Comparison of ENCODE assay signal across 11 cellular contexts in genomic region chr22:22941831-22942510, GRCh38. TPM values are rescaled to one million over a fixed set of nuclear protein-coding genes. Genes with fewer than 3 reads are reported as not detected.
A peak's percentile ranks its signal among the peaks of the same experiment; 100 is the strongest.
DNase-seq lines count a peak whose midpoint lies in the region; ATAC-seq and TF ChIP-seq lines count a peak whose summit lies in the region.
"Had no signal": no experiment of that assay in that cellular context is flagged by ENCODE, and none has a peak within 500 bp of the region (broad histone marks: within the 10 kb centered on the region; RNA-seq: fewer than 3 reads in every experiment).

No MANE protein-coding gene starts in this region.

- H3K27me3 Mint-ChIP-seq in activated CD4-positive, alpha-beta memory T cell treated with anti-CD3 and anti-CD28 coated beads for 36 hours: peaks cover 3% of the 10 kb centered on the region
- H3K27me3 Mint-ChIP-seq in memory B cell: peaks cover 3% of the 10 kb centered on the region

- peaks cover 0 to 31% of the 10 kb centered on the region in 2 donors for H3K27me3 ChIP-seq in tibial artery

- peak; percentile 15 to 16 for DNase-seq in activated T-cell treated with anti-CD3 and anti-CD28 coated beads, Interleukin-2, amount 50 U/mL, for 48 hours
- no peak for DNase-seq in activated T-cell treated with anti-CD3 and anti-CD28 coated beads for 4 hours
- peak; percentile 6 for DNase-seq in activated CD4-positive, alpha-beta memory T cell treated with anti-CD3 and anti-CD28 coated beads for 36 hours
- peak in 1 of 2 donors; percentile 23 for DNase-seq in memory B cell (ENCODE audit: low spot score in 2 of 2)
- peak; percentile 16 to 35 for DNase-seq in tibial artery
- DNase-seq in RKO (ENCODE audit: low spot score): no peak
- DNase-seq in DMS79 treated with DMSO at 0.1 percent for 48 hours (lab: John Stamatoyannopoulos, UW): no peak
- DNase-seq in mucosa of descending colon: no peak

- H3K36me3 ChIP-seq in tibial artery (no peaks in the 10 kb centered on the region), mucosa of descending colon (ENCODE audit: low read depth) (no peaks in the 10 kb centered on the region)

- H3K4me3 ChIP-seq in tibial artery (no peak overlapping the region), mucosa of descending colon (no peak overlapping the region)
- H3K4me3 ChIP-seq: A549 had no signal

- H3K4me3 Mint-ChIP-seq in activated CD4-positive, alpha-beta memory T cell treated with anti-CD3 and anti-CD28 coated beads for 36 hours: no peak overlapping the region
- H3K4me3 Mint-ChIP-seq in memory B cell: no peak overlapping the region
- H3K4me3 Mint-ChIP-seq: activated T-helper 1 cell treated with anti-CD3 and anti-CD28 coated beads, Interleukin-12 subunit alpha, Interleukin-12 subunit beta, Interleukin-2, Interleukin-4 antibody, amounts not matched to agents 30 ng/mL and 10 ng/mL and 1 ng/mL, durations not matched to agents 14 hours and 24 hours and 36 hours had no signal

- H3K4me1 ChIP-seq in tibial artery (no peaks in the 10 kb centered on the region), mucosa of descending colon (ENCODE audit: low read depth) (no peaks in the 10 kb centered on the region)

- no peaks in the 10 kb centered on the region for H3K9me3 ChIP-seq in tibial artery
- H3K9me3 ChIP-seq in mucosa of descending colon: no peaks in the 10 kb centered on the region
- H3K9me3 ChIP-seq: A549 had no signal

- CTCF ChIA-PET in activated CD4-positive, alpha-beta memory T cell treated with anti-CD3 and anti-CD28 coated beads for 36 hours (lab: Charles Lee): interaction anchor here (0.6 to 5.2 kb wide), 20 partner anchors 8 to 232 kb away, joined by 3 to 44 read pairs (median 4); no protein-coding TSS in a partner anchor

- peaks cover 2% of the 10 kb centered on the region for H3K4me1 Mint-ChIP-seq in activated CD4-positive, alpha-beta memory T cell treated with anti-CD3 and anti-CD28 coated beads for 36 hours (ENCODE audit: low read depth)
- peaks cover 52% of the 10 kb centered on the region for H3K4me1 Mint-ChIP-seq in memory B cell

- H3K27ac ChIP-seq in tibial artery: no peak overlapping the region
- H3K27ac ChIP-seq: A549 had no signal

- POLR2A ChIA-PET in activated CD4-positive, alpha-beta memory T cell treated with anti-CD3 and anti-CD28 coated beads for 36 hours (lab: Charles Lee): interaction anchor here (0.6 kb wide), 1 partner anchor 122 kb away, joined by 3 read pairs; no protein-coding TSS in a partner anchor

- no peak for ATAC-seq in memory B cell (ENCODE audit: low read depth)
- no peak for ATAC-seq in mucosa of descending colon

- intact Hi-C loops in activated CD4-positive, alpha-beta memory T cell treated with anti-CD3 and anti-CD28 coated beads for 36 hours (cut with micrococcal nuclease): loop anchor here (1.0 to 5.0 kb wide), 2 partner anchors 55 to 94 kb away; partner anchors contain the start of gene IGLL5
- intact Hi-C loops in tibial artery (cut with DNase I; ENCODE audit: low total_unique reads): no loop called here
- intact Hi-C loops in mucosa of descending colon (cut with DNase I, micrococcal nuclease): loop anchor here in 1 of 2 donors (10.0 kb wide), 1 partner anchor 67 kb away; no protein-coding TSS in a partner anchor

- H3K9me3 Mint-ChIP-seq in activated CD4-positive, alpha-beta memory T cell treated with anti-CD3 and anti-CD28 coated beads for 36 hours: no peaks in the 10 kb centered on the region
- no peaks in the 10 kb centered on the region for H3K9me3 Mint-ChIP-seq in memory B cell
- H3K9me3 Mint-ChIP-seq: activated T-helper 1 cell treated with anti-CD3 and anti-CD28 coated beads, Interleukin-12 subunit alpha, Interleukin-12 subunit beta, Interleukin-2, Interleukin-4 antibody, amounts not matched to agents 30 ng/mL and 10 ng/mL and 1 ng/mL, durations not matched to agents 14 hours and 24 hours and 36 hours had no signal

- TF ChIP-seq CTCF in tibial artery (IDR thresholded peaks at IDR 0.05) (no peak), mucosa of descending colon (IDR thresholded peaks at IDR 0.05) (no peak)

- H3K36me3 Mint-ChIP-seq in activated CD4-positive, alpha-beta memory T cell treated with anti-CD3 and anti-CD28 coated beads for 36 hours: no peaks in the 10 kb centered on the region
- no peaks in the 10 kb centered on the region for H3K36me3 Mint-ChIP-seq in memory B cell

- H3K27ac Mint-ChIP-seq in activated CD4-positive, alpha-beta memory T cell treated with anti-CD3 and anti-CD28 coated beads for 36 hours: no peak overlapping the region
- peak overlapping the region; percentile 65 for H3K27ac Mint-ChIP-seq in memory B cell

RNA-seq across cellular contexts. Expression of gene IGLL5, which starts 54.4 kb away (rescaled TPM):
- not detected for total RNA-seq in activated CD4-positive, alpha-beta memory T cell treated with anti-CD3 and anti-CD28 coated beads for 36 hours
- 10 to 100 TPM; 14.1 to 32.8 (median 16.1) TPM for total RNA-seq in mucosa of descending colon
- total RNA-seq: activated T-helper 1 cell treated with anti-CD3 and anti-CD28 coated beads, Interleukin-12 subunit alpha, Interleukin-12 subunit beta, Interleukin-2, Interleukin-4 antibody, amounts not matched to agents 30 ng/mL and 10 ng/mL and 1 ng/mL, durations not matched to agents 14 hours and 24 hours and 36 hours; RPMI7951 had no signal

Comparison
In these comparisons a context has a peak if more than half of its experiments do, and no peak if none do; other contexts are left out.
1. DNase-seq: peak in activated T-cell treated with anti-CD3 and anti-CD28 coated beads, Interleukin-2, amount 50 U/mL, for 48 hours (2 of 2), activated CD4-positive, alpha-beta memory T cell treated with anti-CD3 and anti-CD28 coated beads for 36 hours (single experiment) and tibial artery (2 of 2); none in activated T-cell treated with anti-CD3 and anti-CD28 coated beads for 4 hours (single experiment), RKO (single experiment), DMS79 treated with DMSO at 0.1 percent for 48 hours (single experiment) and mucosa of descending colon (0 of 3).
2. RNA of gene IGLL5, which starts 54.4 kb away (total RNA-seq): 14.1 to 32.8 TPM in mucosa of descending colon; not detected in activated CD4-positive, alpha-beta memory T cell treated with anti-CD3 and anti-CD28 coated beads for 36 hours; every median in the first group is over 10 times any median in the second.